8 cellular contexts compared by ENCODE assay signal in genomic region chr10:132223156-132223590, GRCh38. TPM values are rescaled to one million over a fixed set of nuclear protein-coding genes. Genes with fewer than 3 reads are reported as not detected.
DNase-seq lines count a peak whose midpoint lies in the region; ATAC-seq and TF ChIP-seq lines count a peak whose summit lies in the region.

No MANE protein-coding gene starts in this region.

- no peak for TF ChIP-seq POLR2A in gastroesophageal sphincter (IDR thresholded peaks at IDR 0.05)
- TF ChIP-seq POLR2A in transverse colon (IDR thresholded peaks at IDR 0.05): no peak

- intact Hi-C loops in transverse colon (cut with DNase I; ENCODE audit: low total_unique reads): loop anchor here (5.0 kb wide), 1 partner anchor 129 kb away; no protein-coding TSS in a partner anchor

- WGBS in gastroesophageal sphincter (ENCODE audit: low coverage in 1 of 2), 2 donors: no CpG with 5 or more reads among the region's 16 CpGs
- WGBS in transverse colon (ENCODE audit: low coverage in 1 of 2), 2 donors: 67% methylated on average over 9 of the region's 16 CpGs; no CpG with 5 or more reads in 1 of the 2 donors

- peak; percentile 94 for DNase-seq in AG08396 (ENCODE audit: low spot score)
- DNase-seq in RPMI8226: peak; percentile 73
- DNase-seq in activated gamma-delta T cell treated with anti-CD3 and anti-CD28 coated beads, Interleukin-2, amount 50 U/mL, for 16 hours (ENCODE audit: low read depth): peak; percentile 22
- no peak for DNase-seq in osteocyte (ENCODE audit: extremely low spot score, unreplicated experiment)
- peak; percentile 80 for DNase-seq in transverse colon

- H3K36me3 ChIP-seq in gastroesophageal sphincter (peaks cover 0 to 16% of the 10 kb centered on the region in 2 donors), transverse colon (no peaks in the 10 kb centered on the region)

- H3K4me3 ChIP-seq in gastroesophageal sphincter (no peak overlapping the region), transverse colon (no peak overlapping the region)

- H3K4me1 ChIP-seq in gastroesophageal sphincter (peaks cover 0 to 8% (median 0%) of the 10 kb centered on the region in 3 donors), transverse colon (no peaks in the 10 kb centered on the region)

- H3K27ac ChIP-seq in gastroesophageal sphincter (no peak overlapping the region), transverse colon (no peak overlapping the region)

- no peak overlapping the region for H3K27ac Mint-ChIP-seq in osteocyte (ENCODE audit: unreplicated experiment)

- no peaks in the 10 kb centered on the region for H3K36me3 Mint-ChIP-seq in osteocyte (ENCODE audit: unreplicated experiment)

- TF ChIP-seq CTCF in gastroesophageal sphincter (IDR thresholded peaks at IDR 0.05) (peak in 3 of 4 experiments; percentile 90 to 98 (median 93)), osteocyte (IDR thresholded peaks at IDR 0.05) (peak; percentile 88), transverse colon (IDR thresholded peaks at IDR 0.05) (peak; percentile 80 to 95 (median 90))

- in situ Hi-C loops in transverse colon (cut with MboI; ENCODE audit: low pct_ligation_motif_present in 1 of 4, low pct_unique_long_range_greater_than_20kb in 1 of 4, low sequenced_read_pairs in 3 of 4): loop anchor here (5.0 to 25.0 kb wide), 4 partner anchors 122 to 239 kb away; no protein-coding TSS in a partner anchor

- no peaks in the 10 kb centered on the region for H3K27me3 Mint-ChIP-seq in osteocyte (ENCODE audit: unreplicated experiment)

- TF ChIP-seq EP300 in gastroesophageal sphincter (IDR thresholded peaks at IDR 0.05) (no peak), transverse colon (IDR thresholded peaks at IDR 0.05; ENCODE audit: low read depth) (no peak)

- H3K9me3 Mint-ChIP-seq in osteocyte (ENCODE audit: unreplicated experiment): no peaks in the 10 kb centered on the region

- ATAC-seq in GM18861 (IDR thresholded peaks at IDR 0.05; ENCODE audit: unreplicated experiment) (peak; percentile 63), HG03196 (IDR thresholded peaks at IDR 0.05; ENCODE audit: unreplicated experiment) (peak; percentile 85), gastroesophageal sphincter (peak; percentile 85)

- H3K27me3 ChIP-seq in gastroesophageal sphincter: no peaks in the 10 kb centered on the region
- no peaks in the 10 kb centered on the region for H3K27me3 ChIP-seq in transverse colon

- no peak overlapping the region for H3K4me3 Mint-ChIP-seq in osteocyte (ENCODE audit: unreplicated experiment)

- H3K9me3 ChIP-seq in gastroesophageal sphincter (no peaks in the 10 kb centered on the region), transverse colon (no peaks in the 10 kb centered on the region)

- H3K4me1 Mint-ChIP-seq in osteocyte (ENCODE audit: unreplicated experiment): no peaks in the 10 kb centered on the region

RNA-seq across cellular contexts. Expression of gene DPYSL4, which starts 36.4 kb away (rescaled TPM):
- total RNA-seq in gastroesophageal sphincter: 1 to 10 TPM; 1.6 to 2.6 (median 1.9) TPM
- 33.8 and 34.7 TPM in 2 replicates for total RNA-seq in osteocyte
- total RNA-seq in transverse colon: under 1 TPM in 1 of 4 donors, not detected in 3; 0.79 TPM
